2 cellular contexts compared by ENCODE assay signal in genomic region chr9:34744295-34745221, GRCh38.
TF ChIP-seq lines count a peak whose summit lies in the region.

No MANE protein-coding gene starts in this region.

TF ChIP-seq in liver, 16 proteins besides CTCF, POLR2A, EP300 and RAD21:
- TF ChIP-seq RXRA (IDR thresholded peaks at IDR 0.05) (no peak), YY1 (IDR thresholded peaks at IDR 0.05) (no peak), NR2F2 (IDR thresholded peaks at IDR 0.05) (peak; percentile 21), GABPA (IDR thresholded peaks at IDR 0.05 in 1 of 2, conservative IDR thresholded peaks at IDR 0.05 in 1 of 2) (no peak), HNF4G (IDR thresholded peaks at IDR 0.05) (no peak), EGR1 (IDR thresholded peaks at IDR 0.05; ENCODE audit: low read depth in 2 of 2) (no peak), FOXA1 (IDR thresholded peaks at IDR 0.05) (no peak), TAF1 (conservative IDR thresholded peaks at IDR 0.05) (no peak)

TF ChIP-seq in HepG2, 621 proteins besides CTCF, POLR2A, EP300 and RAD21:
- TF ChIP-seq, protein P1, sequence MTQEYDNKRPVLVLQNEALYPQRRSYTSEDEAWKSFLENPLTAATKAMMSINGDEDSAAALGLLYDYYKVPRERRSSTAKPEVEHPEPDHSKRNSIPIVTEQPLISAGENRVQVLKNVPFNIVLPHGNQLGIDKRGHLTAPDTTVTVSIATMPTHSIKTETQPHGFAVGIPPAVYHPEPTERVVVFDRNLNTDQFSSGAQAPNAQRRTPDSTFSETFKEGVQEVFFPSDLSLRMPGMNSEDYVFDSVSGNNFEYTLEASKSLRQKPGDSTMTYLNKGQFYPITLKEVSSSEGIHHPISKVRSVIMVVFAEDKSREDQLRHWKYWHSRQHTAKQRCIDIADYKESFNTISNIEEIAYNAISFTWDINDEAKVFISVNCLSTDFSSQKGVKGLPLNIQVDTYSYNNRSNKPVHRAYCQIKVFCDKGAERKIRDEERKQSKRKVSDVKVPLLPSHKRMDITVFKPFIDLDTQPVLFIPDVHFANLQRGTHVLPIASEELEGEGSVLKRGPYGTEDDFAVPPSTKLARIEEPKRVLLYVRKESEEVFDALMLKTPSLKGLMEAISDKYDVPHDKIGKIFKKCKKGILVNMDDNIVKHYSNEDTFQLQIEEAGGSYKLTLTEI (CRISPR knock-in tag; conservative IDR thresholded peaks at IDR 0.05), result no peak
- no peak for TF ChIP-seq SETDB1 (CRISPR knock-in tag; IDR thresholded peaks at IDR 0.05; ENCODE audit: borderline replicate concordance)
- TF ChIP-seq, protein P2, sequence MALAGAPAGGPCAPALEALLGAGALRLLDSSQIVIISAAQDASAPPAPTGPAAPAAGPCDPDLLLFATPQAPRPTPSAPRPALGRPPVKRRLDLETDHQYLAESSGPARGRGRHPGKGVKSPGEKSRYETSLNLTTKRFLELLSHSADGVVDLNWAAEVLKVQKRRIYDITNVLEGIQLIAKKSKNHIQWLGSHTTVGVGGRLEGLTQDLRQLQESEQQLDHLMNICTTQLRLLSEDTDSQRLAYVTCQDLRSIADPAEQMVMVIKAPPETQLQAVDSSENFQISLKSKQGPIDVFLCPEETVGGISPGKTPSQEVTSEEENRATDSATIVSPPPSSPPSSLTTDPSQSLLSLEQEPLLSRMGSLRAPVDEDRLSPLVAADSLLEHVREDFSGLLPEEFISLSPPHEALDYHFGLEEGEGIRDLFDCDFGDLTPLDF (CRISPR knock-in tag; IDR thresholded peaks at IDR 0.05), result no peak
- TF ChIP-seq SYNCRIP (IDR thresholded peaks at IDR 0.05; ENCODE audit: insufficient read depth, low read depth, low read length), result no peak
- no peak for TF ChIP-seq KDM4B (CRISPR knock-in tag; IDR thresholded peaks at IDR 0.05)
- TF ChIP-seq ZNF331 (CRISPR knock-in tag; IDR thresholded peaks at IDR 0.05), result no peak
- no peak for TF ChIP-seq RFX3 (CRISPR knock-in tag; IDR thresholded peaks at IDR 0.05)
- TF ChIP-seq, protein P3, sequence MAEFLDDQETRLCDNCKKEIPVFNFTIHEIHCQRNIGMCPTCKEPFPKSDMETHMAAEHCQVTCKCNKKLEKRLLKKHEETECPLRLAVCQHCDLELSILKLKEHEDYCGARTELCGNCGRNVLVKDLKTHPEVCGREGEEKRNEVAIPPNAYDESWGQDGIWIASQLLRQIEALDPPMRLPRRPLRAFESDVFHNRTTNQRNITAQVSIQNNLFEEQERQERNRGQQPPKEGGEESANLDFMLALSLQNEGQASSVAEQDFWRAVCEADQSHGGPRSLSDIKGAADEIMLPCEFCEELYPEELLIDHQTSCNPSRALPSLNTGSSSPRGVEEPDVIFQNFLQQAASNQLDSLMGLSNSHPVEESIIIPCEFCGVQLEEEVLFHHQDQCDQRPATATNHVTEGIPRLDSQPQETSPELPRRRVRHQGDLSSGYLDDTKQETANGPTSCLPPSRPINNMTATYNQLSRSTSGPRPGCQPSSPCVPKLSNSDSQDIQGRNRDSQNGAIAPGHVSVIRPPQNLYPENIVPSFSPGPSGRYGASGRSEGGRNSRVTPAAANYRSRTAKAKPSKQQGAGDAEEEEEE (CRISPR knock-in tag; IDR thresholded peaks at IDR 0.05; ENCODE audit: borderline replicate concordance), result no peak
- TF ChIP-seq IRF9 (CRISPR knock-in tag; IDR thresholded peaks at IDR 0.05; ENCODE audit: borderline replicate concordance), result no peak
- TF ChIP-seq EED (CRISPR knock-in tag; IDR thresholded peaks at IDR 0.05), result no peak
- no peak for TF ChIP-seq ZNF775 (CRISPR knock-in tag; IDR thresholded peaks at IDR 0.05; ENCODE audit: borderline replicate concordance)
- TF ChIP-seq ZNF143 (CRISPR knock-in tag; IDR thresholded peaks at IDR 0.05), result no peak
- no peak for TF ChIP-seq BORCS8-MEF2B (CRISPR knock-in tag; IDR thresholded peaks at IDR 0.05)
- no peak for TF ChIP-seq ZNF629 (CRISPR knock-in tag; conservative IDR thresholded peaks at IDR 0.05)
- TF ChIP-seq BCL6 (CRISPR knock-in tag; IDR thresholded peaks at IDR 0.05), result no peak
- TF ChIP-seq, protein P4, sequence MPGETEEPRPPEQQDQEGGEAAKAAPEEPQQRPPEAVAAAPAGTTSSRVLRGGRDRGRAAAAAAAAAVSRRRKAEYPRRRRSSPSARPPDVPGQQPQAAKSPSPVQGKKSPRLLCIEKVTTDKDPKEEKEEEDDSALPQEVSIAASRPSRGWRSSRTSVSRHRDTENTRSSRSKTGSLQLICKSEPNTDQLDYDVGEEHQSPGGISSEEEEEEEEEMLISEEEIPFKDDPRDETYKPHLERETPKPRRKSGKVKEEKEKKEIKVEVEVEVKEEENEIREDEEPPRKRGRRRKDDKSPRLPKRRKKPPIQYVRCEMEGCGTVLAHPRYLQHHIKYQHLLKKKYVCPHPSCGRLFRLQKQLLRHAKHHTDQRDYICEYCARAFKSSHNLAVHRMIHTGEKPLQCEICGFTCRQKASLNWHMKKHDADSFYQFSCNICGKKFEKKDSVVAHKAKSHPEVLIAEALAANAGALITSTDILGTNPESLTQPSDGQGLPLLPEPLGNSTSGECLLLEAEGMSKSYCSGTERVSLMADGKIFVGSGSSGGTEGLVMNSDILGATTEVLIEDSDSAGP (CRISPR knock-in tag; IDR thresholded peaks at IDR 0.05; ENCODE audit: borderline replicate concordance), result no peak
- TF ChIP-seq, protein P5, sequence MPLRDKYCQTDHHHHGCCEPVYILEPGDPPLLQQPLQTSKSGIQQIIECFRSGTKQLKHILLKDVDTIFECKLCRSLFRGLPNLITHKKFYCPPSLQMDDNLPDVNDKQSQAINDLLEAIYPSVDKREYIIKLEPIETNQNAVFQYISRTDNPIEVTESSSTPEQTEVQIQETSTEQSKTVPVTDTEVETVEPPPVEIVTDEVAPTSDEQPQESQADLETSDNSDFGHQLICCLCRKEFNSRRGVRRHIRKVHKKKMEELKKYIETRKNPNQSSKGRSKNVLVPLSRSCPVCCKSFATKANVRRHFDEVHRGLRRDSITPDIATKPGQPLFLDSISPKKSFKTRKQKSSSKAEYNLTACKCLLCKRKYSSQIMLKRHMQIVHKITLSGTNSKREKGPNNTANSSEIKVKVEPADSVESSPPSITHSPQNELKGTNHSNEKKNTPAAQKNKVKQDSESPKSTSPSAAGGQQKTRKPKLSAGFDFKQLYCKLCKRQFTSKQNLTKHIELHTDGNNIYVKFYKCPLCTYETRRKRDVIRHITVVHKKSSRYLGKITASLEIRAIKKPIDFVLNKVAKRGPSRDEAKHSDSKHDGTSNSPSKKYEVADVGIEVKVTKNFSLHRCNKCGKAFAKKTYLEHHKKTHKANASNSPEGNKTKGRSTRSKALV (CRISPR knock-in tag; IDR thresholded peaks at IDR 0.05), result no peak
- no peak for TF ChIP-seq AFF4 (CRISPR knock-in tag; IDR thresholded peaks at IDR 0.05)
- TF ChIP-seq, protein P6, sequence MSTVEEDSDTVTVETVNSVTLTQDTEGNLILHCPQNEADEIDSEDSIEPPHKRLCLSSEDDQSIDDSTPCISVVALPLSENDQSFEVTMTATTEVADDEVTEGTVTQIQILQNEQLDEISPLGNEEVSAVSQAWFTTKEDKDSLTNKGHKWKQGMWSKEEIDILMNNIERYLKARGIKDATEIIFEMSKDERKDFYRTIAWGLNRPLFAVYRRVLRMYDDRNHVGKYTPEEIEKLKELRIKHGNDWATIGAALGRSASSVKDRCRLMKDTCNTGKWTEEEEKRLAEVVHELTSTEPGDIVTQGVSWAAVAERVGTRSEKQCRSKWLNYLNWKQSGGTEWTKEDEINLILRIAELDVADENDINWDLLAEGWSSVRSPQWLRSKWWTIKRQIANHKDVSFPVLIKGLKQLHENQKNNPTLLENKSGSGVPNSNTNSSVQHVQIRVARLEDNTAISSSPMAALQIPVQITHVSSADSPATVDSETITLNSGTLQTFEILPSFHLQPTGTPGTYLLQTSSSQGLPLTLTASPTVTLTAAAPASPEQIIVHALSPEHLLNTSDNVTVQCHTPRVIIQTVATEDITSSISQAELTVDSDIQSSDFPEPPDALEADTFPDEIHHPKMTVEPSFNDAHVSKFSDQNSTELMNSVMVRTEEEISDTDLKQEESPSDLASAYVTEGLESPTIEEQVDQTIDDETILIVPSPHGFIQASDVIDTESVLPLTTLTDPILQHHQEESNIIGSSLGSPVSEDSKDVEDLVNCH (CRISPR knock-in tag; IDR thresholded peaks at IDR 0.05), result no peak
